Comparison of ENCODE assay signal across 24 cellular contexts in the genomic region with DNA sequence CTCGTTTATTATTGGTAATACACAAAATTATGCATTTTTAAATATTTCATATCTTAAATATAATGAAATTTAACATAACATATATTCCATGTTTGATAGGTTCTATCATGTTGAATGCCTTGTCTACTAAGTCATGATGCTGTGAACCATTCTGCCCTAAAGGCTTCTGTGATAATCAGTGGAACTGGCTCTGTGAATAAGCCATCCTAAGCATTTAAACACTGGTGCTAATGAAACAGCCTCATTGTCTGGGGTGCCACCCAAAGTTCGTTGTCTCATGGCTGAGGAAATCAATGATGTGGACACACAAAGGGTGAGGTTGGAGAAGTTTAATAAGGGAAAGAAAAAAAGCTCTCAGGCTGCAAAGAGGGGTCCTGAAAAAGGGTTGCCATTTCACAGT.
"Had no signal": no experiment of that assay in that cellular context is flagged by ENCODE, and none has a peak within 500 bp of the region (broad histone marks: within the 10 kb centered on the region; RNA-seq: fewer than 3 reads in every experiment).

No MANE protein-coding gene starts in this region.

- H3K4me3 ChIP-seq: stomach, suprapubic skin, testis, thoracic aorta, thyroid gland, tibial artery, tibial nerve, transverse colon, upper lobe of left lung, upper lobe of right lung, uterus, vagina had no signal

- FAIRE-seq: urothelium cell line had no signal

- H3K9me3 ChIP-seq: suprapubic skin, testis, thoracic aorta, thyroid gland, tibial artery, upper lobe of right lung, uterus, vagina had no signal

- H3K27ac ChIP-seq: stomach, suprapubic skin, testis, thoracic aorta, thyroid gland, tibial artery, tibial nerve, transverse colon, upper lobe of left lung, upper lobe of right lung, uterus, vagina had no signal

- H3K27me3 ChIP-seq: stomach, suprapubic skin, testis, thyroid gland, tibial artery, tibial nerve, transverse colon, upper lobe of left lung, upper lobe of right lung, uterus, vagina had no signal

- DNase-seq: stimulated activated CD4-positive, alpha-beta T cell treated with anti-CD3 and anti-CD28 coated beads, Interleukin-2, amount 100 ng/mL, for 48 hours; stimulated activated CD4-positive, alpha-beta T cell treated with anti-CD3 and anti-CD28 coated beads, Interleukin-4, amount 100 ng/mL, for 1 hour; stimulated activated CD4-positive, alpha-beta T cell treated with anti-CD3 and anti-CD28 coated beads, Interleukin-4, amount 100 ng/mL, for 24 hours; stimulated activated CD4-positive, alpha-beta T cell treated with anti-CD3 and anti-CD28 coated beads, Interleukin-4, amount 100 ng/mL, for 4 hours; stimulated activated CD8-positive, alpha-beta memory T cell treated with anti-CD3 and anti-CD28 coated beads, Interleukin-4, amount 100 ng/mL, for 48 hours; stimulated activated naive B cell treated with anti-CD40 and anti-IgM and Interleukin-4, amounts not matched to agents 10 μg/mL and 1 μg/mL and 100 μg/mL, for 72 hours; stimulated activated naive CD4-positive, alpha-beta T cell; stimulated activated naive CD4-positive, alpha-beta T cell treated with Interleukin-2 at 50 U/mL for 16 hours; stimulated activated naive CD8-positive, alpha-beta T cell treated with anti-CD3 and anti-CD28 coated beads, Interleukin-15, amount 100 ng/mL, for 72 hours; stimulated activated naive CD8-positive, alpha-beta T cell treated with anti-CD3 and anti-CD28 coated beads, Interleukin-15, Interleukin-2, amounts not matched to agents 100 U/mL and 50 U/mL, for 24 hours; stomach; substantia nigra; testis; thyroid gland; tibial artery; transverse colon; upper lobe of left lung; upper lobe of right lung; uterus had no signal

- H3K36me3 ChIP-seq: stomach, suprapubic skin, thoracic aorta, thyroid gland, tibial artery, tibial nerve, transverse colon, upper lobe of left lung, upper lobe of right lung, uterus, vagina had no signal

- H3K4me1 ChIP-seq: stomach, suprapubic skin, testis, thyroid gland, tibial artery, tibial nerve, transverse colon, upper lobe of left lung, upper lobe of right lung, uterus, vagina had no signal
